8 cellular contexts compared by ENCODE assay signal in genomic region chr19:55385749-55386514, GRCh38. TPM values are rescaled to one million over a fixed set of nuclear protein-coding genes. Genes with fewer than 3 reads are reported as not detected.
DNase-seq lines count a peak whose midpoint lies in the region; ATAC-seq and TF ChIP-seq lines count a peak whose summit lies in the region.

RPL28 (plus strand) TSS chr19:55385932; CDS start chr19:55386358, 426 bp downstream.

- peak within 1 kb of the TSS; percentile 100 for H3K4me3 Mint-ChIP-seq in activated naive CD8-positive, alpha-beta T cell treated with anti-CD3 and anti-CD28 coated beads, Interleukin-2, amount 10 ng/mL, durations not matched to agents 7 days and 5 days

- peak within 1 kb of the TSS; percentile 82 for H2AFZ ChIP-seq in SU-DHL-6 (ENCODE audit: low read depth, low read length, severe bottlenecking)

- TF ChIP-seq POLR2A in NB4 (IDR thresholded peaks at IDR 0.05; ENCODE audit: extremely low read depth, insufficient read length) (peak; percentile 97), ovary (IDR thresholded peaks at IDR 0.05) (peak; percentile 94)

- H3K4me1 ChIP-seq in ovary (ENCODE audit: insufficient read depth) (peaks cover 26% of the 10 kb centered on the region), tibial artery (peaks cover 0 to 59% (median 47%) of the 10 kb centered on the region in 4 donors)

- 0 to 1% (median 0%) methylated on average over 65 of the region's 65 CpGs for WGBS in ovary, 3 donors

- H3K27ac ChIP-seq in SU-DHL-6 (ENCODE audit: low read depth, low read length) (peak within 1 kb of the TSS; percentile 85), ovary (peak within 1 kb of the TSS; percentile 73 to 95), tibial artery (peak within 1 kb of the TSS; percentile 85 to 94)

- H3K4me3 ChIP-seq in HFF-Myc (replicated peaks; ENCODE audit: low read depth, low read length) (peak within 1 kb of the TSS; percentile 96), NB4 (ENCODE audit: low read depth, low read length) (peak within 1 kb of the TSS; percentile 95), SU-DHL-6 (ENCODE audit: insufficient read depth, low read length, poor library complexity, severe bottlenecking) (peak within 1 kb of the TSS; percentile 90), ovary (peak within 1 kb of the TSS; percentile 56), tibial artery (peak within 1 kb of the TSS; percentile 78 to 93)

- H3K27me3 ChIP-seq in SU-DHL-6 (ENCODE audit: low read length): no peaks in the 10 kb centered on the region
- no peaks in the 10 kb centered on the region for H3K27me3 ChIP-seq in ovary
- no peaks in the 10 kb centered on the region for H3K27me3 ChIP-seq in tibial artery

- no peaks in the 10 kb centered on the region for H3K9me2 ChIP-seq in SU-DHL-6 (replicated peaks; ENCODE audit: insufficient read depth, low read length)

- no peaks in the 10 kb centered on the region for H3K9me3 ChIP-seq in SU-DHL-6 (ENCODE audit: insufficient read depth, low read length)
- no peaks in the 10 kb centered on the region for H3K9me3 ChIP-seq in ovary
- H3K9me3 ChIP-seq in tibial artery: no peaks in the 10 kb centered on the region

- H3F3A ChIP-seq in SU-DHL-6 (ENCODE audit: insufficient read depth): peaks cover 43% of the 10 kb centered on the region

- TF ChIP-seq EP300 in ovary (IDR thresholded peaks at IDR 0.05): no peak

- H3K9me3 Mint-ChIP-seq in activated naive CD8-positive, alpha-beta T cell treated with anti-CD3 and anti-CD28 coated beads, Interleukin-2, amount 10 ng/mL, durations not matched to agents 7 days and 5 days: peaks cover 2% of the 10 kb centered on the region

- peaks cover 21% of the 10 kb centered on the region for H3K79me2 ChIP-seq in SU-DHL-6 (ENCODE audit: insufficient read depth, low read length)

- TF ChIP-seq CTCF in HFF-Myc (IDR thresholded peaks at IDR 0.05; ENCODE audit: low read depth, low read length, missing control alignments) (no peak), NB4 (IDR thresholded peaks at IDR 0.05; ENCODE audit: low read depth, low read length) (no peak), SU-DHL-6 (IDR thresholded peaks at IDR 0.05; ENCODE audit: insufficient read depth, low read length, poor library complexity, severe bottlenecking) (no peak), ovary (IDR thresholded peaks at IDR 0.05) (peak in 2 of 3 donors; percentile 16 to 21), tibial artery (IDR thresholded peaks at IDR 0.05) (no peak)

- peak within 1 kb of the TSS; percentile 98 for H3K9ac ChIP-seq in SU-DHL-6 (ENCODE audit: low read length)

- peaks cover 53% of the 10 kb centered on the region for H3K4me1 Mint-ChIP-seq in activated naive CD8-positive, alpha-beta T cell treated with anti-CD3 and anti-CD28 coated beads, Interleukin-2, amount 10 ng/mL, durations not matched to agents 7 days and 5 days

- DNase-seq in GM04504 (ENCODE audit: low read depth) (peak; percentile 97), HFF-Myc (ENCODE audit: extremely low read depth, low read depth) (peak; percentile 93), NB4 (ENCODE audit: low read depth) (peak; percentile 95), Right ventricle myocardium inferior (ENCODE audit: missing footprints) (peak; percentile 98), ovary (peak; percentile 98 to 99 (median 99)), tibial artery (peak; percentile 96 to 99)
- peak; percentile 96 for DNase-seq in activated naive CD8-positive, alpha-beta T cell treated with anti-CD3 and anti-CD28 coated beads, Interleukin-2, amount 10 ng/mL, durations not matched to agents 7 days and 5 days

- peak within 1 kb of the TSS; percentile 99 for H3K27ac Mint-ChIP-seq in activated naive CD8-positive, alpha-beta T cell treated with anti-CD3 and anti-CD28 coated beads, Interleukin-2, amount 10 ng/mL, durations not matched to agents 7 days and 5 days

- H3K36me3 ChIP-seq in SU-DHL-6 (ENCODE audit: low read length) (peaks cover 31% of the 10 kb centered on the region), ovary (no peaks in the 10 kb centered on the region), tibial artery (peaks cover 4 to 40% (median 32%) of the 10 kb centered on the region in 3 donors)

- H3K36me3 Mint-ChIP-seq in activated naive CD8-positive, alpha-beta T cell treated with anti-CD3 and anti-CD28 coated beads, Interleukin-2, amount 10 ng/mL, durations not matched to agents 7 days and 5 days: peaks cover 48% of the 10 kb centered on the region

- peaks cover 26% of the 10 kb centered on the region for H4K20me1 ChIP-seq in SU-DHL-6 (ENCODE audit: low read depth, low read length)

- intact Hi-C loops in Right ventricle myocardium inferior (cut with DNase I): loop anchor here (1.0 to 10.0 kb wide), 4 partner anchors 47 to 219 kb away; partner anchors contain the start of genes ISOC2, KMT5C, ZNF524 and ZNF865
- intact Hi-C loops in ovary (cut with DNase I): loop anchor here in 3 of 4 donors (5.0 to 10.0 kb wide), 4 partner anchors 76 to 119 kb away; partner anchors contain the start of genes C19orf85 (in 1 of the 3) and ISOC2 (in 1 of the 3)
- intact Hi-C loops in tibial artery (cut with DNase I; ENCODE audit: low total_unique reads): loop anchor here (2.0 kb wide), 1 partner anchor 47 kb away; the partner anchor contains the start of gene KMT5C

- ATAC-seq in activated naive CD8-positive, alpha-beta T cell treated with anti-CD3 and anti-CD28 coated beads, Interleukin-2, amount 10 ng/mL, durations not matched to agents 7 days and 5 days (ENCODE audit: low read depth): peak; percentile 74
- peak; percentile 92 for ATAC-seq in Right ventricle myocardium inferior

- POLR2A ChIA-PET in activated naive CD8-positive, alpha-beta T cell treated with anti-CD3 and anti-CD28 coated beads, Interleukin-2, amount 10 ng/mL, durations not matched to agents 7 days and 5 days (lab: Charles Lee): interaction anchor here (1.1 to 11.0 kb wide), 5 partner anchors 18 to 131 kb away, joined by 3 to 211 read pairs (median 7); partner anchors contain the start of genes KMT5C and UBE2S

- H3K27me3 Mint-ChIP-seq in activated naive CD8-positive, alpha-beta T cell treated with anti-CD3 and anti-CD28 coated beads, Interleukin-2, amount 10 ng/mL, durations not matched to agents 7 days and 5 days: no peaks in the 10 kb centered on the region

- H3K4me2 ChIP-seq in SU-DHL-6 (ENCODE audit: low read depth, low read length, poor library complexity, severe bottlenecking): peak within 1 kb of the TSS; percentile 92

RNA-seq across cellular contexts. Expression of gene RPL28, which starts in this region (rescaled TPM):
- 1,000 to 10,000 TPM; 3,030 to 3,043 TPM for total RNA-seq in activated naive CD8-positive, alpha-beta T cell treated with anti-CD3 and anti-CD28 coated beads, Interleukin-2, amount 10 ng/mL, durations not matched to agents 7 days and 5 days
- total RNA-seq in Right ventricle myocardium inferior (664 TPM), ovary (1,000 to 10,000 TPM in 5 of 7 donors, 100 to 1,000 TPM in 2; 604 to 2,543 (median 2,257) TPM)
- polyA plus RNA-seq in ovary: 1,000 to 10,000 TPM in 1 of 2 donors, 100 to 1,000 TPM in 1; 391 to 2,645 TPM

Comparison
In these comparisons a context has a peak if more than half of its experiments do, and no peak if none do; other contexts are left out.
1. Peak in every context shown above with its lines: DNase-seq, ATAC-seq, H3K4me3 ChIP-seq and H3K27ac ChIP-seq.
2. CTCF ChIP-seq: peak in ovary (2 of 3); none in HFF-Myc (single experiment), NB4 (single experiment), SU-DHL-6 (single experiment) and tibial artery (0 of 2).